13 cellular contexts compared by ENCODE assay signal in genomic region chr3:18474202-18474601, GRCh38. TPM values are rescaled to one million over a fixed set of nuclear protein-coding genes. Genes with fewer than 3 reads are reported as not detected.
DNase-seq lines count a peak whose midpoint lies in the region; ATAC-seq and TF ChIP-seq lines count a peak whose summit lies in the region.
"Had no signal": no experiment of that assay in that cellular context is flagged by ENCODE, and none has a peak within 500 bp of the region (broad histone marks: within the 10 kb centered on the region; RNA-seq: fewer than 3 reads in every experiment).

No MANE protein-coding gene starts in this region.

- no peak overlapping the region for H3K14ac ChIP-seq in trophoblast cell (ENCODE audit: low read length)

- H3K9ac ChIP-seq in trophoblast cell (ENCODE audit: low read length): no peak overlapping the region

- H3K9me3 Mint-ChIP-seq in activated T-helper 17 cell treated with anti-CD3 and anti-CD28 coated beads, Interleukin-2, amount 50 U/mL, for 72 hours: no peaks in the 10 kb centered on the region
- H3K9me3 Mint-ChIP-seq: H9 had no signal

- no peak overlapping the region for H4K91ac ChIP-seq in trophoblast cell (ENCODE audit: low read depth, low read length)

- DNase-seq in HS-5 (ENCODE audit: low read depth) (peak; percentile 5), trophoblast cell (peak; percentile 3 to 72), ACHN (no peak), dorsolateral prefrontal cortex (no peak)
- DNase-seq in activated CD4-positive, alpha-beta T cell treated with anti-CD3 and anti-CD28 coated beads, Interleukin-2, amount 50 U/mL, for 1 hour: no peak
- DNase-seq: BE2C; C1 segment of cervical spinal cord; CD4-positive, CD25-positive, alpha-beta regulatory T cell; DMS153; DMS79; GF-D8; H9 had no signal

- H3K36me3 Mint-ChIP-seq in activated T-helper 17 cell treated with anti-CD3 and anti-CD28 coated beads, Interleukin-2, amount 50 U/mL, for 72 hours (ENCODE audit: low read depth): peaks cover 61% of the 10 kb centered on the region

- H3K79me1 ChIP-seq in trophoblast cell (ENCODE audit: low read length): no peaks in the 10 kb centered on the region

- no peak overlapping the region for H3K4me3 Mint-ChIP-seq in activated T-helper 17 cell treated with anti-CD3 and anti-CD28 coated beads, Interleukin-2, amount 50 U/mL, for 72 hours
- H3K4me3 Mint-ChIP-seq: CD4-positive, CD25-positive, alpha-beta regulatory T cell; H9 had no signal

- no peak overlapping the region for H2AK5ac ChIP-seq in trophoblast cell (ENCODE audit: low read length)

- H3K27me3 ChIP-seq in trophoblast cell (ENCODE audit: insufficient read depth, low read length): no peaks in the 10 kb centered on the region
- H3K27me3 ChIP-seq in dorsolateral prefrontal cortex: no peaks in the 10 kb centered on the region
- H3K27me3 ChIP-seq: BE2C had no signal

- peak overlapping the region; percentile 2 for H3K27ac Mint-ChIP-seq in activated T-helper 17 cell treated with anti-CD3 and anti-CD28 coated beads, Interleukin-2, amount 50 U/mL, for 72 hours
- H3K27ac Mint-ChIP-seq: CD4-positive, CD25-positive, alpha-beta regulatory T cell; H9 had no signal

- peaks cover 5% of the 10 kb centered on the region for H3K4me1 Mint-ChIP-seq in activated T-helper 17 cell treated with anti-CD3 and anti-CD28 coated beads, Interleukin-2, amount 50 U/mL, for 72 hours
- H3K4me1 Mint-ChIP-seq: CD4-positive, CD25-positive, alpha-beta regulatory T cell had no signal

- in situ Hi-C loops in ACHN (cut with HindIII; ENCODE audit: low pct_ligation_motif_present, low pct_unique_long_range_greater_than_20kb, low sequenced_read_pairs): no loop called here

- no peak overlapping the region for H2AFZ ChIP-seq in trophoblast cell (ENCODE audit: insufficient read depth, low read length, poor library complexity)

- H3K4me3 ChIP-seq in trophoblast cell (ENCODE audit: low read depth, low read length) (no peak overlapping the region), dorsolateral prefrontal cortex (no peak overlapping the region)

- intact Hi-C loops in dorsolateral prefrontal cortex (cut with DNase I): no loop called here

- no peak overlapping the region for H2BK5ac ChIP-seq in trophoblast cell (ENCODE audit: low read depth, low read length, poor library complexity)

- no peak overlapping the region for H3K18ac ChIP-seq in trophoblast cell (ENCODE audit: low read length)

- H3K79me2 ChIP-seq in trophoblast cell (ENCODE audit: control insufficient read depth, insufficient read depth, low read length, poor library complexity): no peaks in the 10 kb centered on the region

- no CpG with 5 or more reads among the region's 2 CpGs for WGBS in trophoblast cell (ENCODE audit: extremely low coverage, insufficient coverage, insufficient read length)

- no peak overlapping the region for H3K4ac ChIP-seq in trophoblast cell (ENCODE audit: low read depth, low read length)

- H2BK12ac ChIP-seq in trophoblast cell (ENCODE audit: low read length): no peak overlapping the region

- no peak overlapping the region for H4K8ac ChIP-seq in trophoblast cell (ENCODE audit: low read depth, low read length)

- ATAC-seq in activated T-helper 17 cell treated with anti-CD3 and anti-CD28 coated beads, Interleukin-2, amount 50 U/mL, for 72 hours (replicated peaks): no peak

- no peaks in the 10 kb centered on the region for H3K4me1 ChIP-seq in trophoblast cell (ENCODE audit: control insufficient read depth in 1 of 2, insufficient read depth in 2 of 2, low read length in 2 of 2)
- H3K4me1 ChIP-seq: BE2C had no signal

- H3K36me3 ChIP-seq in trophoblast cell (ENCODE audit: control insufficient read depth in 1 of 2, insufficient read depth in 2 of 2, low read length in 2 of 2): no peaks in the 10 kb centered on the region
- H3K36me3 ChIP-seq: BE2C had no signal

- no peak for TF ChIP-seq CTCF in dorsolateral prefrontal cortex (IDR thresholded peaks at IDR 0.05 in 54 of 56, conservative IDR thresholded peaks at IDR 0.05 in 2 of 56; ENCODE audit: low read depth in 1 of 56, partially characterized antibody in 56 of 56)

- no peak overlapping the region for H4K12ac ChIP-seq in trophoblast cell (ENCODE audit: low read depth, low read length)

- H3K4me2 ChIP-seq in trophoblast cell (ENCODE audit: low read length): no peak overlapping the region

- no peak overlapping the region for H2BK120ac ChIP-seq in trophoblast cell (ENCODE audit: insufficient read depth, low read length, poor library complexity)

- no peak overlapping the region for H3K27ac ChIP-seq in trophoblast cell (ENCODE audit: low read depth, low read length)
- no peak overlapping the region for H3K27ac ChIP-seq in dorsolateral prefrontal cortex

- H3K9me3 ChIP-seq in trophoblast cell (ENCODE audit: insufficient read depth, low read depth, low read length): no peaks in the 10 kb centered on the region
- H3K9me3 ChIP-seq: BE2C had no signal

- no peaks in the 10 kb centered on the region for H3K27me3 Mint-ChIP-seq in activated T-helper 17 cell treated with anti-CD3 and anti-CD28 coated beads, Interleukin-2, amount 50 U/mL, for 72 hours
- H3K27me3 Mint-ChIP-seq: CD4-positive, CD25-positive, alpha-beta regulatory T cell had no signal

- no peak overlapping the region for H3K23ac ChIP-seq in trophoblast cell (ENCODE audit: low read length)

RNA-seq across cellular contexts. Expression of gene SATB1, which starts 49.1 kb away (rescaled TPM):
- total RNA-seq in activated T-helper 17 cell treated with anti-CD3 and anti-CD28 coated beads, Interleukin-2, amount 50 U/mL, for 72 hours: 100 to 1,000 TPM; 414 to 494 TPM
- 10.2 and 11.3 TPM in 2 replicates for polyA plus RNA-seq in trophoblast cell (2013)
- total RNA-seq in dorsolateral prefrontal cortex: 100 to 1,000 TPM in 105 of 120 experiments, 10 to 100 TPM in 15; 71.8 to 197 (median 132) TPM

Comparison
In these comparisons a context has a peak if more than half of its experiments do, and no peak if none do; other contexts are left out.
1. DNase-seq: peak in HS-5 (single experiment) and trophoblast cell (2 of 2); none in ACHN (single experiment), dorsolateral prefrontal cortex (0 of 10) and activated CD4-positive, alpha-beta T cell treated with anti-CD3 and anti-CD28 coated beads, Interleukin-2, amount 50 U/mL, for 1 hour (single experiment).